8 cellular contexts compared by ENCODE assay signal in genomic region chr16:88168165-88168949, GRCh38.
DNase-seq lines count a peak whose midpoint lies in the region; ATAC-seq, FAIRE-seq and TF ChIP-seq lines count a peak whose summit lies in the region.
"Not testable (repeated sequence)": the region's sequence is repeated elsewhere in the genome, so short reads cannot be mapped to it uniquely, and the experiment has no call there.

No MANE protein-coding gene starts in this region.

- H3K36me3 ChIP-seq in Caco-2 (ENCODE audit: control insufficient read depth, insufficient read depth, low read length); HepG2 (replicated peaks in 1 of 2; ENCODE audit: control insufficient read depth in 1 of 2, insufficient read depth in 2 of 2, low read length in 2 of 2); spleen: not testable (repeated sequence)

- not testable (repeated sequence) for TF ChIP-seq EP300 in HepG2 (IDR thresholded peaks at IDR 0.05; ENCODE audit: low read depth in 2 of 2, low read length in 2 of 2); HepG2 (CRISPR knock-in tag; IDR thresholded peaks at IDR 0.05; ENCODE audit: borderline replicate concordance)

- BruUV-seq in Caco-2 (replicated peaks; lab: Mats Ljungman, UMichigan); HepG2 (replicated peaks; lab: Mats Ljungman, UMichigan): not testable (repeated sequence)

- 3% methylated on average over 11 of the region's 12 CpGs for WGBS in HepG2 (ENCODE audit: low lambda C conversion rate)
- WGBS in spleen, 5 donors: 66 to 78% (median 71%) methylated on average over 11 to 12 of the region's 12 CpGs

- POLR2A ChIA-PET in Caco-2 (lab: Charles Lee); HepG2 (lab: Yijun Ruan, JAX): not testable (repeated sequence)

- TF ChIP-seq CTCF in Caco-2 (IDR thresholded peaks at IDR 0.05; ENCODE audit: insufficient read depth in 1 of 2, low read depth in 1 of 2, low read length in 1 of 2, severe bottlenecking in 1 of 2, unreplicated experiment in 1 of 2); coronary artery (IDR thresholded peaks at IDR 0.05); HepG2 (CRISPR knock-in tag; IDR thresholded peaks at IDR 0.05); omental fat pad (IDR thresholded peaks at IDR 0.05); spleen (IDR thresholded peaks at IDR 0.05 in 8 of 11, conservative IDR thresholded peaks at IDR 0.05 in 3 of 11): not testable (repeated sequence)

- H2AFZ ChIP-seq in HepG2 (ENCODE audit: low read length): not testable (repeated sequence)

- DNase-seq in Caco-2 (peak; percentile 37 to 39), NCI-H146 (lab: John Stamatoyannopoulos, UW) (peak; percentile 58), NCI-H345 treated with DMSO at 0.1 percent for 48 hours (lab: John Stamatoyannopoulos, UW; ENCODE audit: unreplicated experiment) (peak; percentile 20), SHP77 (lab: John Stamatoyannopoulos, UW) (peak; percentile 87 to 93), coronary artery (ENCODE audit: low spot score) (peak; percentile 28), HepG2 (ENCODE audit: low spot score) (peak; percentile 63), spleen (peak; percentile 19)
- DNase-seq in omental fat pad (ENCODE audit: low spot score): not testable (repeated sequence)

- peaks cover 21% of the 10 kb centered on the region for H3K9me3 Mint-ChIP-seq in Caco-2 (ENCODE audit: unreplicated experiment)

- not testable (repeated sequence) for H3K79me2 ChIP-seq in HepG2 (ENCODE audit: insufficient read depth, low read length)

- not testable (repeated sequence) for H3K9me3 ChIP-seq in Caco-2; HepG2 (ENCODE audit: low read length); spleen

- not testable (repeated sequence) for H3K27me3 ChIP-seq in Caco-2 (replicated peaks; ENCODE audit: control insufficient read depth, insufficient read depth, low read length)
- peaks cover 1 to 28% of the 10 kb centered on the region in 2 experiments; a peak in 4 of 5 replicates for H3K27me3 ChIP-seq in HepG2 (ENCODE audit: control insufficient read depth in 1 of 2, insufficient read depth in 2 of 2, low read length in 2 of 2)
- H3K27me3 ChIP-seq in spleen (replicated peaks in 1 of 7): peaks cover 0 to 13% (median 0%) of the 10 kb centered on the region in 7 donors

- in situ Hi-C loops in HepG2 (cut with HindIII; ENCODE audit: extremely low pct_ligation_motif_present, low pct_unique_long_range_greater_than_20kb): not testable (repeated sequence)

- CTCF ChIA-PET in Caco-2 (lab: Charles Lee); HepG2 (lab: Yijun Ruan, JAX; ENCODE audit: low intra/inter-chr PET ratio, low total read pairs): not testable (repeated sequence)

- peak; percentile 88 for FAIRE-seq in HepG2 (lab: Jason Lieb, UNC)

- not testable (repeated sequence) for H3K27ac Mint-ChIP-seq in Caco-2 (ENCODE audit: unreplicated experiment)

- H3K4me3 Mint-ChIP-seq in Caco-2 (ENCODE audit: unreplicated experiment): not testable (repeated sequence)

- TF ChIP-seq POLR2A in HepG2 (IDR thresholded peaks at IDR 0.05; ENCODE audit: insufficient read depth in 1 of 2, low read depth in 2 of 2, low read length in 2 of 2); spleen (IDR thresholded peaks at IDR 0.05): not testable (repeated sequence)

- not testable (repeated sequence) for H3K4me1 ChIP-seq in Caco-2, spleen
- H3K4me1 ChIP-seq in HepG2 (ENCODE audit: insufficient read depth, low read length): peaks cover 21% of the 10 kb centered on the region

- H4K20me1 ChIP-seq in HepG2 (ENCODE audit: insufficient read depth, low read length): not testable (repeated sequence)

- intact Hi-C loops in Caco-2 (cut with micrococcal nuclease; ENCODE audit: unreplicated experiment); HepG2 (cut with micrococcal nuclease; ENCODE audit: unreplicated experiment); spleen (cut with DNase I; ENCODE audit: low total_unique reads): not testable (repeated sequence)

- not testable (repeated sequence) for H3K4me1 Mint-ChIP-seq in Caco-2 (ENCODE audit: low read depth, unreplicated experiment)

- not testable (repeated sequence) for TF ChIP-seq RAD21 in HepG2 (CRISPR knock-in tag; IDR thresholded peaks at IDR 0.05)

- H3K27ac ChIP-seq in coronary artery; HepG2 (ENCODE audit: extremely low read length, insufficient read depth, low read length); spleen: not testable (repeated sequence)

- ATAC-seq in HepG2 (peak; percentile 79), omental fat pad (ENCODE audit: low FRiP score) (peak; percentile 44)

- peak overlapping the region; percentile 12; the same call in 1 of the 2 replicates for H3K4me2 ChIP-seq in HepG2 (ENCODE audit: low read depth, low read length)

- not testable (repeated sequence) for H3K36me3 Mint-ChIP-seq in Caco-2 (ENCODE audit: insufficient read depth, unreplicated experiment)

- not testable (repeated sequence) for H3K9ac ChIP-seq in HepG2 (ENCODE audit: insufficient read depth, low read depth, low read length)

- not testable (repeated sequence) for H3K4me3 ChIP-seq in Caco-2 (ENCODE audit: low read depth, low read length); coronary artery; HepG2 (replicated peaks in 1 of 3; ENCODE audit: insufficient read depth in 1 of 3, low read depth in 2 of 3, low read length in 3 of 3); spleen

- not testable (repeated sequence) for H3K27me3 Mint-ChIP-seq in Caco-2 (ENCODE audit: insufficient read depth, unreplicated experiment)

TF ChIP-seq in HepG2, 621 proteins besides CTCF, POLR2A, EP300 and RAD21 (continues in another document):
- TF ChIP-seq ZFX (CRISPR knock-in tag; IDR thresholded peaks at IDR 0.05; ENCODE audit: low read depth) (peak; percentile 28; the same call in 1 of the 2 replicates), SAP130 (CRISPR knock-in tag; IDR thresholded peaks at IDR 0.05; ENCODE audit: low read depth) (peak; percentile 11; the same call in 1 of the 2 replicates), RXRA (CRISPR knock-in tag; IDR thresholded peaks at IDR 0.05) (peak; percentile 37; the same call in 1 of the 2 replicates), NCOA2 (CRISPR knock-in tag; IDR thresholded peaks at IDR 0.05) (peak; percentile 22; the same call in 1 of the 2 replicates), FOSL2 (CRISPR knock-in tag; IDR thresholded peaks at IDR 0.05) (peak; percentile 45; the same call in 1 of the 2 replicates), SP5 (CRISPR knock-in tag; IDR thresholded peaks at IDR 0.05; ENCODE audit: borderline replicate concordance, low read depth) (0 out of 2 replicates have a peak, but pooled peaks have one; percentile 10), SOX13 (CRISPR knock-in tag; conservative IDR thresholded peaks at IDR 0.05 in 1 of 2, IDR thresholded peaks at IDR 0.05 in 1 of 2) (peak in 1 of 2 experiments; percentile 11; a peak in 1 of 4 replicates), PITX1 (CRISPR knock-in tag; IDR thresholded peaks at IDR 0.05) (0 out of 2 replicates have a peak, but pooled peaks have one; percentile 30), BCL6 (CRISPR knock-in tag; IDR thresholded peaks at IDR 0.05) (peak; percentile 26; the same call in 1 of the 2 replicates), SKI (IDR thresholded peaks at IDR 0.05; ENCODE audit: partially characterized antibody) (peak; percentile 49), TBX3 (IDR thresholded peaks at IDR 0.05; ENCODE audit: borderline replicate concordance) (peak; percentile 22; the same call in 1 of the 2 replicates), ARID5B (CRISPR knock-in tag; IDR thresholded peaks at IDR 0.05) (peak; percentile 50), SALL1 (CRISPR knock-in tag; IDR thresholded peaks at IDR 0.05) (peak; percentile 41; the same call in 1 of the 2 replicates), PHF21A (CRISPR knock-in tag; IDR thresholded peaks at IDR 0.05) (peak; percentile 20; the same call in 1 of the 2 replicates)
- TF ChIP-seq SOX13 (IDR thresholded peaks at IDR 0.05): not testable (repeated sequence)
